In genomic region chr3:158539414-158540014, GRCh38 we compare ENCODE assay signal across 9 cellular contexts. TPM values are rescaled to one million over a fixed set of nuclear protein-coding genes. Genes with fewer than 3 reads are reported as not detected.
DNase-seq lines count a peak whose midpoint lies in the region; ATAC-seq and TF ChIP-seq lines count a peak whose summit lies in the region.
"Had no signal": no experiment of that assay in that cellular context is flagged by ENCODE, and none has a peak within 500 bp of the region (broad histone marks: within the 10 kb centered on the region; RNA-seq: fewer than 3 reads in every experiment).

No MANE protein-coding gene starts in this region.

- peak; percentile 42; the same call in 2 of the 3 replicates for ATAC-seq in GM23338
- no peak for ATAC-seq in GM18498 (IDR thresholded peaks at IDR 0.05; ENCODE audit: unreplicated experiment)

- H3K79me1 ChIP-seq in mesenchymal stem cell (replicated peaks; ENCODE audit: low read length, poor library complexity, severe bottlenecking): no peaks in the 10 kb centered on the region

- no peaks in the 10 kb centered on the region for H3K9me3 Mint-ChIP-seq in GM23338
- no peaks in the 10 kb centered on the region for H3K9me3 Mint-ChIP-seq in type B pancreatic cell
- H3K9me3 Mint-ChIP-seq: activated naive CD4-positive, alpha-beta T cell treated with anti-CD3 and anti-CD28 coated beads, Interleukin-2, amount 50 U/mL, for 24 hours had no signal

- no peak overlapping the region for H3K4ac ChIP-seq in mesenchymal stem cell (ENCODE audit: low read depth in 1 of 2, low read length in 2 of 2)

- H3K27me3 ChIP-seq in GM23338 (ENCODE audit: insufficient read depth) (no peaks in the 10 kb centered on the region), mesenchymal stem cell (ENCODE audit: control insufficient read depth in 1 of 2, insufficient read depth in 1 of 2, low read length in 2 of 2) (no peaks in the 10 kb centered on the region)

- H3K18ac ChIP-seq in mesenchymal stem cell (ENCODE audit: low read depth in 1 of 2, low read length in 2 of 2): no peak overlapping the region

- no peak overlapping the region for H2BK120ac ChIP-seq in mesenchymal stem cell (ENCODE audit: low read depth, low read length)

- H3F3A ChIP-seq in GM23338 (replicated peaks; ENCODE audit: low read depth): no peaks in the 10 kb centered on the region

- no peaks in the 10 kb centered on the region for H3K9me2 ChIP-seq in GM23338 (ENCODE audit: insufficient read depth)

- H3K36me3 ChIP-seq in GM23338 (ENCODE audit: insufficient read depth): no peaks in the 10 kb centered on the region
- H3K36me3 ChIP-seq in mesenchymal stem cell (ENCODE audit: control insufficient read depth in 1 of 2, insufficient read depth in 2 of 2, low read depth in 1 of 2, low read length in 2 of 2): peaks cover 0 to 14% of the 10 kb centered on the region in 2 experiments

- H2BK12ac ChIP-seq in mesenchymal stem cell (ENCODE audit: low read length in 2 of 2): no peak overlapping the region

- H4K8ac ChIP-seq in mesenchymal stem cell (ENCODE audit: low read length): no peak overlapping the region

- H2AFZ ChIP-seq in GM23338 (no peak overlapping the region), mesenchymal stem cell (ENCODE audit: low read depth, low read length) (no peak overlapping the region)

- no peaks in the 10 kb centered on the region for H3K9me3 ChIP-seq in mesenchymal stem cell (ENCODE audit: control insufficient read depth, low read length)

- H3K27ac Mint-ChIP-seq in GM23338: no peak overlapping the region
- no peak overlapping the region for H3K27ac Mint-ChIP-seq in type B pancreatic cell
- H3K27ac Mint-ChIP-seq: activated naive CD4-positive, alpha-beta T cell treated with anti-CD3 and anti-CD28 coated beads, Interleukin-2, amount 50 U/mL, for 24 hours had no signal

- no peak overlapping the region for H4K91ac ChIP-seq in mesenchymal stem cell (ENCODE audit: low read length)

- no peaks in the 10 kb centered on the region for H3K79me2 ChIP-seq in GM23338 (replicated peaks; ENCODE audit: insufficient read depth)

- TF ChIP-seq CTCF in GM23338 (conservative IDR thresholded peaks at IDR 0.05; ENCODE audit: low read depth in 2 of 2) (peak; percentile 53 to 70), type B pancreatic cell (conservative IDR thresholded peaks at IDR 0.05) (peak; percentile 77)

- H2BK15ac ChIP-seq in mesenchymal stem cell (ENCODE audit: low read depth, poor library complexity, severe bottlenecking): no peak overlapping the region

- H3K4me2 ChIP-seq in GM23338 (no peak overlapping the region), mesenchymal stem cell (ENCODE audit: low read length, poor library complexity, severe bottlenecking) (no peak overlapping the region)

- WGBS in mesenchymal stem cell: 50% methylated on average over 2 of the region's 3 CpGs

- H3K4me3 ChIP-seq in GM23338 (no peak overlapping the region), mesenchymal stem cell (ENCODE audit: insufficient read depth in 1 of 2, low read depth in 1 of 2, low read length in 2 of 2) (no peak overlapping the region)

- H3K27ac ChIP-seq in GM23338 (ENCODE audit: low read depth) (no peak overlapping the region), mesenchymal stem cell (ENCODE audit: low read length, poor library complexity, severe bottlenecking) (no peak overlapping the region)

- H3K4me3 Mint-ChIP-seq in GM23338: no peak overlapping the region
- no peak overlapping the region for H3K4me3 Mint-ChIP-seq in type B pancreatic cell
- H3K4me3 Mint-ChIP-seq: activated naive CD4-positive, alpha-beta T cell treated with anti-CD3 and anti-CD28 coated beads, Interleukin-2, amount 50 U/mL, for 24 hours had no signal

- H3K9ac ChIP-seq in mesenchymal stem cell (ENCODE audit: low read length): peak overlapping the region; percentile 7

- H3K4me1 Mint-ChIP-seq in GM23338 (no peaks in the 10 kb centered on the region), type B pancreatic cell (ENCODE audit: unreplicated experiment) (no peaks in the 10 kb centered on the region)
- H3K4me1 Mint-ChIP-seq: activated naive CD4-positive, alpha-beta T cell treated with anti-CD3 and anti-CD28 coated beads, Interleukin-2, amount 50 U/mL, for 24 hours had no signal

- no peak overlapping the region for H2AK5ac ChIP-seq in mesenchymal stem cell (ENCODE audit: low read length, severe bottlenecking)

- H3K23ac ChIP-seq in mesenchymal stem cell (ENCODE audit: low read length in 2 of 2): no peak overlapping the region

- H4K20me1 ChIP-seq in GM23338 (replicated peaks; ENCODE audit: insufficient read depth): no peaks in the 10 kb centered on the region

- no peaks in the 10 kb centered on the region for H3K4me1 ChIP-seq in GM23338 (ENCODE audit: insufficient read depth)
- H3K4me1 ChIP-seq in mesenchymal stem cell (ENCODE audit: control insufficient read depth, insufficient read depth, low read depth, low read length): no peaks in the 10 kb centered on the region

- H3K14ac ChIP-seq in mesenchymal stem cell (ENCODE audit: low read length in 2 of 2): no peak overlapping the region

- H3K36me3 Mint-ChIP-seq in GM23338 (ENCODE audit: low read depth) (no peaks in the 10 kb centered on the region), type B pancreatic cell (peaks cover 7% of the 10 kb centered on the region)

- DNase-seq in DMS 273 (lab: John Stamatoyannopoulos, UW; ENCODE audit: unreplicated experiment) (peak; percentile 86), GM23338 (ENCODE audit: low spot score) (peak; percentile 82), NCI-H146 (lab: John Stamatoyannopoulos, UW) (peak; percentile 71), T-helper 9 cell (peak; percentile 22), cerebellar cortex (ENCODE audit: low spot score) (peak; percentile 50), mesenchymal stem cell (peak; percentile 51), type B pancreatic cell (ENCODE audit: extremely low spot score, unreplicated experiment) (no peak)

- no peak overlapping the region for H2BK5ac ChIP-seq in mesenchymal stem cell (ENCODE audit: low read depth, low read length, poor library complexity, severe bottlenecking)

- H3K27me3 Mint-ChIP-seq in GM23338 (ENCODE audit: insufficient read depth, low read depth, poor library complexity) (no peaks in the 10 kb centered on the region), type B pancreatic cell (no peaks in the 10 kb centered on the region)
- H3K27me3 Mint-ChIP-seq: activated naive CD4-positive, alpha-beta T cell treated with anti-CD3 and anti-CD28 coated beads, Interleukin-2, amount 50 U/mL, for 24 hours had no signal

TF ChIP-seq in GM23338, 12 proteins besides CTCF, POLR2A, EP300 and RAD21:
- TF ChIP-seq ZNF114 (CRISPR knock-in tag; IDR thresholded peaks at IDR 0.05) (no peak), ETS1 (IDR thresholded peaks at IDR 0.05) (no peak), CREB1 (CRISPR knock-in tag; IDR thresholded peaks at IDR 0.05; ENCODE audit: low read depth) (no peak), JUNB (IDR thresholded peaks at IDR 0.05; ENCODE audit: unreplicated experiment) (no peak), EZH2 (IDR thresholded peaks at IDR 0.05; ENCODE audit: low read depth, unreplicated experiment) (no peak), REST (IDR thresholded peaks at IDR 0.05; ENCODE audit: unreplicated experiment) (no peak)

RNA-seq across cellular contexts. Expression of gene MLF1, which starts 31.5 kb away (rescaled TPM):
- total RNA-seq in GM23338 (2014; rRNA removed; shearing (Covaris generic)): 36.6 and 40.3 TPM in 2 replicates
- 55.0 and 63.6 TPM in 2 replicates for polyA plus RNA-seq in GM23338 (2016; fragmentation: Nextera tagmentation; extraction: Ambion mirVana)
- polyA plus RNA-seq in mesenchymal stem cell (2013, experiment 1 of 2): 6.6 TPM
- polyA plus RNA-seq in mesenchymal stem cell (2013, experiment 2 of 2): 6.7 TPM
- 12.3 and 23.8 TPM in 2 replicates for total RNA-seq in type B pancreatic cell (ENCODE audit: low replicate concordance)
